In genomic region chr7:74355091-74355490, GRCh38 we compare ENCODE assay signal across 11 cellular contexts.
DNase-seq lines count a peak whose midpoint lies in the region; ATAC-seq and TF ChIP-seq lines count a peak whose summit lies in the region.
"Had no signal": no experiment of that assay in that cellular context is flagged by ENCODE, and none has a peak within 500 bp of the region (broad histone marks: within the 10 kb centered on the region; RNA-seq: fewer than 3 reads in every experiment).

No MANE protein-coding gene starts in this region.

- H3K4me3 ChIP-seq in transverse colon = no peak overlapping the region
- H3K4me3 ChIP-seq: HAP-1 had no signal

- intact Hi-C loops in transverse colon (cut with DNase I; ENCODE audit: low total_unique reads) = no loop called here

- no peak overlapping the region for H3K4me3 Mint-ChIP-seq in activated naive CD8-positive, alpha-beta T cell treated with anti-CD3 and anti-CD28 coated beads, Interleukin-2, amount 50 U/mL, for 24 hours
- no peak overlapping the region for H3K4me3 Mint-ChIP-seq in activated naive CD8-positive, alpha-beta T cell treated with anti-CD3 and anti-CD28 coated beads for 36 hours
- H3K4me3 Mint-ChIP-seq: nephron had no signal

- peaks cover 0 to 39% (median 9%) of the 10 kb centered on the region in 4 donors for H3K36me3 ChIP-seq in transverse colon

- TF ChIP-seq EP300 in transverse colon (IDR thresholded peaks at IDR 0.05; ENCODE audit: low read depth) = no peak

- no peaks in the 10 kb centered on the region for H3K4me1 Mint-ChIP-seq in activated naive CD8-positive, alpha-beta T cell treated with anti-CD3 and anti-CD28 coated beads, Interleukin-2, amount 50 U/mL, for 24 hours
- H3K4me1 Mint-ChIP-seq in activated naive CD8-positive, alpha-beta T cell treated with anti-CD3 and anti-CD28 coated beads for 36 hours = no peaks in the 10 kb centered on the region
- H3K4me1 Mint-ChIP-seq: nephron had no signal

- H3K27ac Mint-ChIP-seq in activated naive CD8-positive, alpha-beta T cell treated with anti-CD3 and anti-CD28 coated beads, Interleukin-2, amount 50 U/mL, for 24 hours = no peak overlapping the region
- no peak overlapping the region for H3K27ac Mint-ChIP-seq in activated naive CD8-positive, alpha-beta T cell treated with anti-CD3 and anti-CD28 coated beads for 36 hours
- H3K27ac Mint-ChIP-seq: nephron had no signal

- TF ChIP-seq CTCF in RWPE1 (conservative IDR thresholded peaks at IDR 0.05; ENCODE audit: low read depth) = no peak
- TF ChIP-seq CTCF in transverse colon (IDR thresholded peaks at IDR 0.05) = no peak

- no peaks in the 10 kb centered on the region for H3K27me3 Mint-ChIP-seq in activated naive CD8-positive, alpha-beta T cell treated with anti-CD3 and anti-CD28 coated beads, Interleukin-2, amount 50 U/mL, for 24 hours
- no peaks in the 10 kb centered on the region for H3K27me3 Mint-ChIP-seq in activated naive CD8-positive, alpha-beta T cell treated with anti-CD3 and anti-CD28 coated beads for 36 hours

- H3K27ac ChIP-seq in RWPE1 (peak overlapping the region; percentile 70), transverse colon (no peak overlapping the region)

- no peak for TF ChIP-seq POLR2A in transverse colon (IDR thresholded peaks at IDR 0.05)

- POLR2A ChIA-PET in RWPE1 (lab: Yijun Ruan, JAX; ENCODE audit: low non-redundant PET) = no interaction called here

- H3K4me1 ChIP-seq in transverse colon = no peaks in the 10 kb centered on the region
- H3K4me1 ChIP-seq: HAP-1 had no signal

- peaks cover 2% of the 10 kb centered on the region for H3K36me3 Mint-ChIP-seq in activated naive CD8-positive, alpha-beta T cell treated with anti-CD3 and anti-CD28 coated beads, Interleukin-2, amount 50 U/mL, for 24 hours (ENCODE audit: low read depth)
- H3K36me3 Mint-ChIP-seq in activated naive CD8-positive, alpha-beta T cell treated with anti-CD3 and anti-CD28 coated beads for 36 hours = no peaks in the 10 kb centered on the region

- WGBS in transverse colon (ENCODE audit: low coverage in 1 of 2), 2 donors = 85 to 90% methylated on average over 3 to 4 of the region's 4 CpGs

- no peaks in the 10 kb centered on the region for H3K27me3 ChIP-seq in transverse colon

- H3K9me3 Mint-ChIP-seq in activated naive CD8-positive, alpha-beta T cell treated with anti-CD3 and anti-CD28 coated beads, Interleukin-2, amount 50 U/mL, for 24 hours = no peaks in the 10 kb centered on the region
- H3K9me3 Mint-ChIP-seq in activated naive CD8-positive, alpha-beta T cell treated with anti-CD3 and anti-CD28 coated beads for 36 hours = peaks cover 7% of the 10 kb centered on the region

- CTCF ChIA-PET in RWPE1 (lab: Yijun Ruan, JAX) = interaction anchor here (0.7 kb wide), 1 partner anchor 72 kb away, joined by 3 read pairs; no protein-coding TSS in a partner anchor

- DNase-seq in activated naive CD8-positive, alpha-beta T cell treated with anti-CD3 and anti-CD28 coated beads, Interleukin-2, amount 50 U/mL, for 24 hours = no peak
- DNase-seq in activated naive CD8-positive, alpha-beta T cell treated with anti-CD3 and anti-CD28 coated beads for 36 hours = no peak
- DNase-seq in RWPE1 (ENCODE audit: low spot score) = peak; percentile 55
- peak; percentile 60 for DNase-seq in fibroblast of gingiva (ENCODE audit: low read depth)
- peak; percentile 30 for DNase-seq in transverse colon
- no peak for DNase-seq in NCI-H82 treated with DMSO at 0.1 percent for 48 hours (lab: John Stamatoyannopoulos, UW; ENCODE audit: unreplicated experiment)
- DNase-seq in stimulated activated CD4-positive, alpha-beta T cell treated with anti-CD3 and anti-CD28 coated beads, Interleukin-2, amount 100 ng/mL, for 48 hours = no peak
- DNase-seq: DND-41 had no signal

- in situ Hi-C loops in transverse colon (cut with MboI; ENCODE audit: low pct_ligation_motif_present in 1 of 4, low pct_unique_long_range_greater_than_20kb in 1 of 4, low sequenced_read_pairs in 3 of 4) = no loop called here

- ATAC-seq in activated naive CD8-positive, alpha-beta T cell treated with anti-CD3 and anti-CD28 coated beads, Interleukin-2, amount 50 U/mL, for 24 hours = peak; percentile 46
- ATAC-seq in GM21526 (IDR thresholded peaks at IDR 0.05; ENCODE audit: low FRiP score, unreplicated experiment) = no peak

- H3K9me3 ChIP-seq in transverse colon = no peaks in the 10 kb centered on the region

Comparison
In these comparisons a context has a peak if more than half of its experiments do, and no peak if none do; other contexts are left out.
1. DNase-seq: peak in RWPE1 (single experiment), fibroblast of gingiva (single experiment) and transverse colon (single experiment); none in activated naive CD8-positive, alpha-beta T cell treated with anti-CD3 and anti-CD28 coated beads, Interleukin-2, amount 50 U/mL, for 24 hours (single experiment), activated naive CD8-positive, alpha-beta T cell treated with anti-CD3 and anti-CD28 coated beads for 36 hours (single experiment), NCI-H82 treated with DMSO at 0.1 percent for 48 hours (single experiment) and stimulated activated CD4-positive, alpha-beta T cell treated with anti-CD3 and anti-CD28 coated beads, Interleukin-2, amount 100 ng/mL, for 48 hours (0 of 2).